ENCODE assay signal across 8 cellular contexts in genomic region chr11:64148200-64148916, GRCh38.
DNase-seq lines count a peak whose midpoint lies in the region; ATAC-seq and FAIRE-seq lines count a peak whose summit lies in the region.

No MANE protein-coding gene starts in this region.

- ATAC-seq in HG03521 (IDR thresholded peaks at IDR 0.05; ENCODE audit: unreplicated experiment), result no peak

- FAIRE-seq in endometrium (lab: Jason Lieb, UNC), result peak; percentile 96

- peak; percentile 89 for DNase-seq in AG20443 (ENCODE audit: low spot score)
- DNase-seq in HCEC 1CT, result peak; percentile 36
- peak; percentile 41 for DNase-seq in NCI-H82 treated with DMSO at 0.1 percent for 48 hours (lab: John Stamatoyannopoulos, UW; ENCODE audit: unreplicated experiment)
- DNase-seq in activated CD8-positive, alpha-beta memory T cell treated with anti-CD3 and anti-CD28 coated beads, Interleukin-2, amount 50 U/mL, for 24 hours (ENCODE audit: extremely low read depth), result peak; percentile 31
- DNase-seq in middle frontal gyrus (ENCODE audit: extremely low spot score, low spot score), result peak; percentile 58
- peak; percentile 33 to 36 for DNase-seq in stimulated activated CD8-positive, alpha-beta memory T cell treated with anti-CD3 and anti-CD28 coated beads, Interleukin-15, amount 100 ng/mL, for 48 hours (ENCODE audit: low read depth in 2 of 2)

Comparison
In these comparisons a context has a peak if more than half of its experiments do, and no peak if none do; other contexts are left out.
1. DNase-seq: peak in every context shown above with its lines; median percentile 89 in AG20443; 58 in middle frontal gyrus; 41 in NCI-H82 treated with DMSO at 0.1 percent for 48 hours; 36 in HCEC 1CT; 34 in stimulated activated CD8-positive, alpha-beta memory T cell treated with anti-CD3 and anti-CD28 coated beads, Interleukin-15, amount 100 ng/mL, for 48 hours; 31 in activated CD8-positive, alpha-beta memory T cell treated with anti-CD3 and anti-CD28 coated beads, Interleukin-2, amount 50 U/mL, for 24 hours.